Comparison of ENCODE assay signal across 1 cellular context in genomic region chr13:71860547-71861131, GRCh38.
TF ChIP-seq lines count a peak whose summit lies in the region.

No MANE protein-coding gene starts in this region.

TF ChIP-seq in endothelial cell of umbilical vein, 7 proteins besides CTCF, POLR2A, EP300 and RAD21 (continued from another document):
- TF ChIP-seq FOS (IDR thresholded peaks at IDR 0.05; ENCODE audit: borderline replicate concordance, insufficient read depth, low read length) (no peak), JUN (IDR thresholded peaks at IDR 0.05; ENCODE audit: borderline replicate concordance, insufficient read depth, insufficient read length, low read depth) (no peak), GATA2 (IDR thresholded peaks at IDR 0.05; ENCODE audit: insufficient read depth, insufficient read length, low read depth, low read length) (no peak), MYC (IDR thresholded peaks at IDR 0.05; ENCODE audit: low read depth, low read length) (no peak), MAX (IDR thresholded peaks at IDR 0.05; ENCODE audit: insufficient read depth, insufficient read length) (no peak), EZH2 (IDR thresholded peaks at IDR 0.05; ENCODE audit: borderline replicate concordance, low read depth, low read length, severe bottlenecking) (no peak)
